ENCODE assay signal across 9 cellular contexts in the genomic region with DNA sequence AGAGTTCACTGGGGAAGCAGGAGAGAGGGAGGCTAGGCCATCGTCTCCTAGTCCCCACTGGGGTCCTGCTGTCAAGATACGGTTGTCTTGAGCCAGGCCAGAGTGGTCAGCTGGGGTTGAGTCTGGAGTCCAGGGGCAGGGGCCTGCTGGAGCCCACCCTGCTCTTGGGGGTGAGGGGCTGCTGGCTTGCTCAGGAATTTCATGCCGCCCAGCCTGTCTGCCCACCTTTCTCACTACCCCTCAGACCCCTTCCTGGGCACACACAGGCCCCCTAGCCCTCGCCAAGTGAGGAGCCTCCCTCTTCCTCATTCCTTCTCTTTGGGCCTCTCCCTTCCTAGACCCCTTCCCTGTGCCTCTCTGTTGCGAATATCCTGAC. TPM values are rescaled to one million over a fixed set of nuclear protein-coding genes. Genes with fewer than 3 reads are reported as not detected.
DNase-seq lines count a peak whose midpoint lies in the region; ATAC-seq and TF ChIP-seq lines count a peak whose summit lies in the region.
"Had no signal": no experiment of that assay in that cellular context is flagged by ENCODE, and none has a peak within 500 bp of the region (broad histone marks: within the 10 kb centered on the region; RNA-seq: fewer than 3 reads in every experiment).

No MANE protein-coding gene starts in this region.

- H3K27ac ChIP-seq in SJSA1 (no peak overlapping the region), esophagus muscularis mucosa (replicated peaks in 1 of 4) (peak overlapping the region; percentile 90 to 96 (median 93)), gastrocnemius medialis (peak overlapping the region in 3 of 4 donors; percentile 18 to 76 (median 28))

- peaks cover 28% of the 10 kb centered on the region for H3K4me1 ChIP-seq in SJSA1 (replicated peaks)
- peaks cover 71 to 91% (median 89%) of the 10 kb centered on the region in 4 donors for H3K4me1 ChIP-seq in esophagus muscularis mucosa
- H3K4me1 ChIP-seq in gastrocnemius medialis = peaks cover 42 to 60% of the 10 kb centered on the region in 2 donors

- TF ChIP-seq POLR2A in esophagus muscularis mucosa (IDR thresholded peaks at IDR 0.05; ENCODE audit: low read depth) (no peak), gastrocnemius medialis (IDR thresholded peaks at IDR 0.05) (no peak)

- TF ChIP-seq CTCF in GM12865 (IDR thresholded peaks at IDR 0.05; ENCODE audit: insufficient read depth, low read depth, low read length, missing control alignments) (no peak), esophagus muscularis mucosa (IDR thresholded peaks at IDR 0.05) (no peak), gastrocnemius medialis (IDR thresholded peaks at IDR 0.05 in 4 of 5, conservative IDR thresholded peaks at IDR 0.05 in 1 of 5) (no peak)

- H3K4me3 ChIP-seq in GM12865 (ENCODE audit: low read depth, low read length) = peak overlapping the region; percentile 81
- peak overlapping the region; percentile 64 for H3K4me3 ChIP-seq in SJSA1
- peak overlapping the region; percentile 62 to 92 (median 71) for H3K4me3 ChIP-seq in esophagus muscularis mucosa
- H3K4me3 ChIP-seq in gastrocnemius medialis = peak overlapping the region; percentile 57 to 82 (median 74)

- WGBS in esophagus muscularis mucosa = 57% methylated on average over 5 of the region's 5 CpGs

- DNase-seq in GM12865 (ENCODE audit: low read depth) (no peak), SJSA1 (ENCODE audit: low read depth in 1 of 2, low spot score in 2 of 2) (no peak), esophagus muscularis mucosa (ENCODE audit: extremely low spot score) (no peak), gastrocnemius medialis (no peak), NCI-H774 (lab: John Stamatoyannopoulos, UW) (no peak)
- DNase-seq: NCI-H446 treated with DMSO at 0.1 percent for 48 hours had no signal

- peaks cover 40% of the 10 kb centered on the region for H3K36me3 ChIP-seq in SJSA1
- H3K36me3 ChIP-seq in esophagus muscularis mucosa = peaks cover 0 to 5% (median 1%) of the 10 kb centered on the region in 4 donors
- no peaks in the 10 kb centered on the region for H3K36me3 ChIP-seq in gastrocnemius medialis

- TF ChIP-seq EP300 in esophagus muscularis mucosa (IDR thresholded peaks at IDR 0.05) = no peak

- in situ Hi-C loops in gastrocnemius medialis (cut with MboI; ENCODE audit: low sequenced_read_pairs in 4 of 4) = no loop called here

- H3K9me3 ChIP-seq in SJSA1 (replicated peaks) (no peaks in the 10 kb centered on the region), esophagus muscularis mucosa (no peaks in the 10 kb centered on the region), gastrocnemius medialis (no peaks in the 10 kb centered on the region)

- H3K27me3 ChIP-seq in SJSA1 (replicated peaks) = no peaks in the 10 kb centered on the region
- H3K27me3 ChIP-seq in esophagus muscularis mucosa = no peaks in the 10 kb centered on the region
- H3K27me3 ChIP-seq in gastrocnemius medialis = no peaks in the 10 kb centered on the region

- no peak for ATAC-seq in gastrocnemius medialis
- ATAC-seq in GM18907 (IDR thresholded peaks at IDR 0.05; ENCODE audit: unreplicated experiment) = no peak
- ATAC-seq in GM19455 (IDR thresholded peaks at IDR 0.05; ENCODE audit: unreplicated experiment) = no peak
- ATAC-seq in HG02970 (IDR thresholded peaks at IDR 0.05; ENCODE audit: low FRiP score, unreplicated experiment) = no peak

- intact Hi-C loops in esophagus muscularis mucosa (cut with DNase I) (loop anchor here (5.0 kb wide), 1 partner anchor 95 kb away; a partner anchor contains a TSS), gastrocnemius medialis (cut with DNase I; ENCODE audit: low total_unique reads) (loop anchor here (5.0 kb wide), 1 partner anchor 515 kb away; no protein-coding TSS in a partner anchor)

RNA-seq across cellular contexts. Expression of a gene that starts 1.3 kb away (rescaled TPM):
- 26.4 and 39.5 TPM in 2 replicates for total RNA-seq in SJSA1 (2014; rRNA removed; shearing (Covaris generic))
- 10 to 100 TPM; 42.6 to 64.5 (median 54.3) TPM for total RNA-seq in esophagus muscularis mucosa
- 10 to 100 TPM; 39.5 to 71.4 (median 55.9) TPM for total RNA-seq in gastrocnemius medialis

RNA-seq across cellular contexts. Expression of a gene that starts 8.4 kb away (rescaled TPM):
- 0.16 TPM in 1 of 2 replicates, not detected in the other for total RNA-seq in SJSA1 (2014; rRNA removed; shearing (Covaris generic))
- total RNA-seq in esophagus muscularis mucosa = not detected
- total RNA-seq in gastrocnemius medialis = 1 to 10 TPM in 2 of 4 donors, not detected in 2; 1.3 to 4.2 TPM

RNA-seq across cellular contexts. Expression of a gene that starts 21.1 kb away (rescaled TPM):
- 60.4 and 97.9 TPM in 2 replicates for total RNA-seq in SJSA1 (2014; rRNA removed; shearing (Covaris generic))
- total RNA-seq in esophagus muscularis mucosa (100 to 1,000 TPM; 297 to 459 (median 366) TPM), gastrocnemius medialis (100 to 1,000 TPM; 168 to 376 (median 339) TPM)

RNA-seq across cellular contexts. Expression of a gene that starts 39.6 kb away (rescaled TPM):
- not detected in 2 replicates for total RNA-seq in SJSA1 (2014; rRNA removed; shearing (Covaris generic))
- total RNA-seq in esophagus muscularis mucosa (under 1 TPM; under 0.01 to 0.32 (median 0.09) TPM), gastrocnemius medialis (under 1 TPM in 3 of 4 donors, not detected in 1; 0.07 to 0.51 (median 0.10) TPM)

RNA-seq across cellular contexts. Expression of a gene that starts 48.4 kb away (rescaled TPM):
- 25.3 and 34.1 TPM in 2 replicates for total RNA-seq in SJSA1 (2014; rRNA removed; shearing (Covaris generic))
- total RNA-seq in esophagus muscularis mucosa (10 to 100 TPM; 23.7 to 62.8 (median 36.3) TPM), gastrocnemius medialis (10 to 100 TPM; 40.3 to 77.0 (median 73.5) TPM)
